ENCODE assay signal across 32 cellular contexts in genomic region chr16:86605950-86606349, GRCh38. TPM values are rescaled to one million over a fixed set of nuclear protein-coding genes. Genes with fewer than 3 reads are reported as not detected.
DNase-seq lines count a peak whose midpoint lies in the region; ATAC-seq, FAIRE-seq and TF ChIP-seq lines count a peak whose summit lies in the region.
"Had no signal": no experiment of that assay in that cellular context is flagged by ENCODE, and none has a peak within 500 bp of the region (broad histone marks: within the 10 kb centered on the region; RNA-seq: fewer than 3 reads in every experiment).

No MANE protein-coding gene starts in this region.

- H2AFZ ChIP-seq in IMR-90 (replicated peaks; ENCODE audit: low read length, poor library complexity) (no peak overlapping the region), K562 (ENCODE audit: low read depth, low read length) (no peak overlapping the region)

- H3K4ac ChIP-seq in IMR-90 (ENCODE audit: low read depth, low read length) = no peak overlapping the region

- H2BK20ac ChIP-seq in IMR-90 (ENCODE audit: low read depth, low read length) = peak overlapping the region; percentile 60; the same call in 1 of the 2 replicates

- no peak overlapping the region for H2AK9ac ChIP-seq in IMR-90 (replicated peaks; ENCODE audit: low read depth, low read length, poor library complexity)

- no TSS peak for BruUV-seq in IMR-90 (replicated peaks; lab: Mats Ljungman, UMichigan)
- no TSS peak for BruUV-seq in K562 (replicated peaks; lab: Mats Ljungman, UMichigan)

- 0 out of 2 replicates have a peak overlapping the region, but pooled peaks have one; percentile 23 for H4K91ac ChIP-seq in IMR-90 (ENCODE audit: insufficient read depth, low read depth, low read length)

- H3K79me2 ChIP-seq in K562 (ENCODE audit: control insufficient read depth, insufficient read depth, low read length) = no peaks in the 10 kb centered on the region

- 100% methylated on average over 2 of the region's 3 CpGs; no CpG with 5 or more reads in 1 of the 2 experiments for WGBS in IMR-90 (ENCODE audit: extremely low coverage in 2 of 2, insufficient read length in 1 of 2), 2 experiments
- 24% methylated on average over 3 of the region's 3 CpGs for WGBS in K562 (ENCODE audit: insufficient coverage, low coverage, missing lambda C conversion rate)

- intact Hi-C loops in IMR-90 (cut with micrococcal nuclease) = no loop called here
- intact Hi-C loops in K562 (cut with micrococcal nuclease) = no loop called here

- peaks cover 4% of the 10 kb centered on the region for H4K20me1 ChIP-seq in IMR-90 (ENCODE audit: insufficient read depth, low read length)
- no peaks in the 10 kb centered on the region for H4K20me1 ChIP-seq in K562 (replicated peaks; ENCODE audit: control insufficient read depth, insufficient read depth, low read length)

- H3K9ac ChIP-seq in IMR-90 (ENCODE audit: low read depth, low read length) = no peak overlapping the region
- H3K9ac ChIP-seq in K562 (ENCODE audit: insufficient read depth in 1 of 2, low read depth in 2 of 2, low read length in 2 of 2) = no peak overlapping the region

- no peak for TF ChIP-seq EP300 in K562 (IDR thresholded peaks at IDR 0.05; ENCODE audit: low read length)

- H3K9me1 ChIP-seq in IMR-90 (ENCODE audit: insufficient read depth, low read length) (peaks cover 25% of the 10 kb centered on the region), K562 (ENCODE audit: control insufficient read depth, insufficient read depth, low read length) (no peaks in the 10 kb centered on the region)

- H4K8ac ChIP-seq in IMR-90 (ENCODE audit: low read depth in 2 of 2, low read length in 2 of 2) = no peak overlapping the region; a peak in 1 of 4 replicates

- ATAC-seq in IMR-90 (ENCODE audit: low read depth) (no peak), K562 (peak; percentile 43; the same call in 1 of the 3 replicates)
- ATAC-seq in stimulated activated effector memory CD8-positive, alpha-beta T cell treated with anti-CD3 and anti-CD28 coated beads, Interleukin-12 subunit alpha, Interleukin-12 subunit beta, amount 100 ng/mL, for 72 hours = no peak
- ATAC-seq: activated naive CD4-positive, alpha-beta T cell treated with anti-CD3 and anti-CD28 coated beads, Interleukin-2, amount 50 U/mL, for 72 hours; right cardiac atrium had no signal

- H3K9me3 Mint-ChIP-seq in T-helper 2 cell treated with Interferon-gamma antibody and Interleukin-4, amounts not matched to agents 5 μg/mL and 100 μg/mL, for 36 hours = no peaks in the 10 kb centered on the region
- H3K9me3 Mint-ChIP-seq in stimulated activated effector memory CD8-positive, alpha-beta T cell treated with anti-CD3 and anti-CD28 coated beads, Interleukin-12 subunit alpha, Interleukin-12 subunit beta, amount 100 ng/mL, for 72 hours = no peaks in the 10 kb centered on the region
- H3K9me3 Mint-ChIP-seq: activated naive CD4-positive, alpha-beta T cell treated with anti-CD3 and anti-CD28 coated beads, Interleukin-2, amount 50 U/mL, for 72 hours had no signal

- TF ChIP-seq CTCF in IMR-90 (conservative IDR thresholded peaks at IDR 0.05; ENCODE audit: low read depth, low read length) (no peak), K562 (IDR thresholded peaks at IDR 0.05 in 2 of 3, conservative IDR thresholded peaks at IDR 0.05 in 1 of 3; ENCODE audit: insufficient read depth in 2 of 3, low read depth in 1 of 3, low read length in 3 of 3) (no peak)

- H3K4me3 ChIP-seq in IMR-90 (ENCODE audit: insufficient read depth, low read depth, low read length) (no peak overlapping the region), K562 (no peak overlapping the region)
- H3K4me3 ChIP-seq: SJCRH30, stomach, tibial artery had no signal

- H3K27me3 Mint-ChIP-seq in T-helper 2 cell treated with Interferon-gamma antibody and Interleukin-4, amounts not matched to agents 5 μg/mL and 100 μg/mL, for 36 hours (ENCODE audit: low read depth) = peaks cover 7% of the 10 kb centered on the region

- POLR2A ChIA-PET in IMR-90 (lab: Charles Lee; ENCODE audit: unreplicated experiment) = no interaction called here
- POLR2A ChIA-PET in K562 (lab: Yijun Ruan, JAX) = interaction anchor here (0.6 kb wide), 1 partner anchor 342 kb away, joined by 3 read pairs; no protein-coding TSS in a partner anchor

- H3K18ac ChIP-seq in IMR-90 (ENCODE audit: low read depth, low read length) = no peak overlapping the region

- FAIRE-seq in K562 (lab: Jason Lieb, UNC) = no peak
- FAIRE-seq: bronchial epithelial cell, colon, D721Med, H1, TTC549 had no signal

- peak overlapping the region; percentile 37; the same call in 1 of the 2 replicates for H2BK120ac ChIP-seq in IMR-90 (ENCODE audit: low read depth, low read length)

- H3K56ac ChIP-seq in IMR-90 (ENCODE audit: extremely low read depth, insufficient read depth, low read length) = no peak overlapping the region

- H3K36me3 ChIP-seq in IMR-90 (ENCODE audit: control insufficient read depth, insufficient read depth, low read length) (no peaks in the 10 kb centered on the region), K562 (ENCODE audit: control insufficient read depth, insufficient read depth, low read length) (no peaks in the 10 kb centered on the region)
- H3K36me3 ChIP-seq: neutrophil, SJCRH30, stomach, tibial artery had no signal

- H2AK5ac ChIP-seq in IMR-90 (ENCODE audit: low read depth, low read length) = no peak overlapping the region; the same call in 1 of the 2 replicates

- H3K4me1 ChIP-seq in IMR-90 (ENCODE audit: control insufficient read depth, insufficient read depth, low read length) (peaks cover 24% of the 10 kb centered on the region), K562 (replicated peaks in 1 of 2; ENCODE audit: control insufficient read depth in 2 of 2, insufficient read depth in 2 of 2, low read length in 2 of 2) (no peaks in the 10 kb centered on the region)

- 0 out of 2 replicates have a peak, but pooled peaks cover 2% of the 10 kb centered on the region for H3K9me3 ChIP-seq in IMR-90 (ENCODE audit: control insufficient read depth, insufficient read depth, low read length)
- no peaks in the 10 kb centered on the region for H3K9me3 ChIP-seq in K562 (replicated peaks; ENCODE audit: control insufficient read depth, insufficient read depth, low read depth, low read length)
- H3K9me3 ChIP-seq: neutrophil, SJCRH30, stomach, tibial artery had no signal

- CTCF ChIA-PET in IMR-90 (lab: Yijun Ruan, JAX) = no interaction called here
- CTCF ChIA-PET in K562 (lab: Yijun Ruan, JAX; ENCODE audit: low intra/inter-chr PET ratio) = no interaction called here

- H3K27me3 ChIP-seq in IMR-90 (ENCODE audit: control insufficient read depth, insufficient read depth, low read length) = no peaks in the 10 kb centered on the region
- H3K27me3 ChIP-seq in K562 (ENCODE audit: control insufficient read depth in 2 of 2, insufficient read depth in 2 of 2, low read length in 2 of 2) = peaks cover 3 to 14% of the 10 kb centered on the region in 2 experiments; a peak in 3 of 5 replicates
- H3K27me3 ChIP-seq: SJCRH30, tibial artery had no signal

- H2BK15ac ChIP-seq in IMR-90 (ENCODE audit: low read depth, low read length) = no peak overlapping the region

- TF ChIP-seq RAD21 in IMR-90 (IDR thresholded peaks at IDR 0.05; ENCODE audit: low read length) (no peak), K562 (CRISPR knock-in tag; conservative IDR thresholded peaks at IDR 0.05 in 1 of 2, IDR thresholded peaks at IDR 0.05 in 1 of 2) (no peak)

- peaks cover 0 to 23% of the 10 kb centered on the region in 2 experiments; a peak in 3 of 4 replicates for H3K79me1 ChIP-seq in IMR-90 (ENCODE audit: low read depth in 1 of 2, low read length in 2 of 2)

- H3K36me3 Mint-ChIP-seq in T-helper 2 cell treated with Interferon-gamma antibody and Interleukin-4, amounts not matched to agents 5 μg/mL and 100 μg/mL, for 36 hours (ENCODE audit: low read depth) = no peaks in the 10 kb centered on the region
- no peaks in the 10 kb centered on the region for H3K36me3 Mint-ChIP-seq in stimulated activated effector memory CD8-positive, alpha-beta T cell treated with anti-CD3 and anti-CD28 coated beads, Interleukin-12 subunit alpha, Interleukin-12 subunit beta, amount 100 ng/mL, for 72 hours

- no peak overlapping the region for H3K23ac ChIP-seq in IMR-90 (ENCODE audit: low read depth, low read length)

- in situ Hi-C loops in IMR-90 (cut with MboI; ENCODE audit: low sequenced_read_pairs) = no loop called here
- in situ Hi-C loops in K562 (cut with MboI) = no loop called here

- H3K27ac ChIP-seq in IMR-90 (ENCODE audit: insufficient read depth, low read length) (no peak overlapping the region), K562 (ENCODE audit: extremely low read depth, low read depth, low read length) (no peak overlapping the region)
- H3K27ac ChIP-seq: C4-2B, neutrophil, SJCRH30, stomach, tibial artery had no signal

- dilution Hi-C loops in IMR-90 (cut with HindIII; ENCODE audit: low sequenced_read_pairs, unreplicated experiment) = no loop called here

- H3K4me1 Mint-ChIP-seq in T-helper 2 cell treated with Interferon-gamma antibody and Interleukin-4, amounts not matched to agents 5 μg/mL and 100 μg/mL, for 36 hours (ENCODE audit: low read depth) = peaks cover 8% of the 10 kb centered on the region
- H3K4me1 Mint-ChIP-seq in stimulated activated effector memory CD8-positive, alpha-beta T cell treated with anti-CD3 and anti-CD28 coated beads, Interleukin-12 subunit alpha, Interleukin-12 subunit beta, amount 100 ng/mL, for 72 hours = peaks cover 12% of the 10 kb centered on the region

- H3K4me2 ChIP-seq in IMR-90 (ENCODE audit: low read depth, low read length) (no peak overlapping the region), K562 (ENCODE audit: insufficient read depth, low read length) (no peak overlapping the region)

- TF ChIP-seq POLR2A in IMR-90 (IDR thresholded peaks at IDR 0.05; ENCODE audit: low read depth, low read length) (no peak), K562 (conservative IDR thresholded peaks at IDR 0.05) (no peak)

- H3K27ac Mint-ChIP-seq in T-helper 2 cell treated with Interferon-gamma antibody and Interleukin-4, amounts not matched to agents 5 μg/mL and 100 μg/mL, for 36 hours = no peak overlapping the region
- H3K27ac Mint-ChIP-seq in stimulated activated effector memory CD8-positive, alpha-beta T cell treated with anti-CD3 and anti-CD28 coated beads, Interleukin-12 subunit alpha, Interleukin-12 subunit beta, amount 100 ng/mL, for 72 hours = no peak overlapping the region

- H3K14ac ChIP-seq in IMR-90 (replicated peaks; ENCODE audit: low read depth, low read length) = no peak overlapping the region; the same call in 1 of the 2 replicates

- peak overlapping the region; percentile 40 for H3K4me3 Mint-ChIP-seq in T-helper 2 cell treated with Interferon-gamma antibody and Interleukin-4, amounts not matched to agents 5 μg/mL and 100 μg/mL, for 36 hours
- peak overlapping the region; percentile 64 for H3K4me3 Mint-ChIP-seq in stimulated activated effector memory CD8-positive, alpha-beta T cell treated with anti-CD3 and anti-CD28 coated beads, Interleukin-12 subunit alpha, Interleukin-12 subunit beta, amount 100 ng/mL, for 72 hours

- H2BK5ac ChIP-seq in IMR-90 (ENCODE audit: low read depth, low read length, poor library complexity, severe bottlenecking) = no peak overlapping the region

- H4K5ac ChIP-seq in IMR-90 (ENCODE audit: low read depth, low read length) = no peak overlapping the region

- no peak for DNase-seq in T-helper 2 cell treated with Interferon-gamma antibody and Interleukin-4, amounts not matched to agents 5 μg/mL and 100 μg/mL, for 36 hours (ENCODE audit: low spot score)
- DNase-seq in T-helper 2 cell = no peak
- DNase-seq in IMR-90 = no peak
- DNase-seq in K562 (ENCODE audit: extremely low read depth in 1 of 4, low spot score in 3 of 4) = peak in 3 of 4 experiments; percentile 34 to 49 (median 45)
- DNase-seq in stimulated activated effector memory CD8-positive, alpha-beta T cell treated with anti-CD3 and anti-CD28 coated beads, Interleukin-12 subunit alpha, Interleukin-12 subunit beta, amount 100 ng/mL, for 72 hours (ENCODE audit: low spot score in 2 of 2) = no peak
- no peak for DNase-seq in stimulated activated CD8-positive, alpha-beta memory T cell treated with anti-CD3 and anti-CD28 coated beads, Interleukin-4, amount 100 ng/mL, for 48 hours
- DNase-seq in dedifferentiated amniotic fluid mesenchymal stem cell (ENCODE audit: extremely low spot score) = no peak
- DNase-seq in SIG-M5 treated with dmso at 0.1 percent for 504 hours (lab: John Stamatoyannopoulos, UW; ENCODE audit: unreplicated experiment) = no peak
- DNase-seq: 8988T; activated CD4-positive, alpha-beta T cell treated with anti-CD3 and anti-CD28 coated beads, Interleukin-2, amount 50 U/mL, for 48 hours; activated CD4-positive, CD25-positive, alpha-beta regulatory T cell treated with anti-CD3 and anti-CD28 coated beads, Interleukin-2, amount 50 U/mL, for 72 hours; anterior cingulate cortex; effector memory CD4-positive, alpha-beta T cell; hippocampal formation; NCI-H1092 treated with DMSO at 0.1 percent for 48 hours; NCI-H1694 treated with DMSO at 0.1 percent for 48 hours; NCI-H446 treated with DMSO at 0.1 percent for 48 hours; NCI-H82; right cardiac atrium; SJCRH30; stimulated activated CD4-positive, alpha-beta T cell treated with anti-CD3 and anti-CD28 coated beads, Interleukin-1b, Interleukin-23, amount 100 ng/mL, for 48 hours; stomach had no signal

RNA-seq across cellular contexts. Expression of gene FOXL1, which starts 27.6 kb away (rescaled TPM):
- total RNA-seq in IMR-90 (2012; rRNA removed) = 15.2 and 23.9 TPM in 2 replicates
- polyA plus RNA-seq in IMR-90 (2012; rRNA removed) = 25.8 and 29.9 TPM in 2 replicates
- 59.6 and 70.0 TPM in 2 replicates for polyA plus RNA-seq in IMR-90 (2012; cell fraction: cytosol; rRNA removed)
- polyA plus RNA-seq in IMR-90 (2012; cell fraction: nucleus; rRNA removed; ENCODE audit: low replicate concordance) = 22.9 and 59.6 TPM in 2 replicates
- not detected in 2 replicates for total RNA-seq in K562 (2011; cell fraction: chromatin; rRNA removed; ENCODE audit: low replicate concordance)
- total RNA-seq in K562 (2011; cell fraction: nucleolus; rRNA removed) = not detected in 2 replicates
- not detected in 2 replicates for total RNA-seq in K562 (2011; cell fraction: nucleoplasm; rRNA removed)
- total RNA-seq in K562 (2014; rRNA removed) = not detected in 2 replicates
- total RNA-seq in K562 (2014; rRNA removed; fragmentation: Illumina TruSeq; extraction: Trizol) = not detected in 2 replicates
- not detected in 2 replicates for total RNA-seq in K562 (2015; rRNA removed; fragmentation: Illumina TruSeq; extraction: Trizol)
- not detected in 2 replicates for total RNA-seq in K562 (2021)
- not detected in 2 replicates for polyA plus RNA-seq in K562 (2011; rRNA removed)
- polyA plus RNA-seq in K562 (2011; cell fraction: cytosol; rRNA removed) = not detected in 2 replicates
- polyA plus RNA-seq in K562 (2011; cell fraction: nucleus; rRNA removed) = not detected in 2 replicates
- polyA plus RNA-seq in K562 (2012) = not detected in 2 replicates
- not detected in 2 replicates for polyA plus RNA-seq in K562 (2014; fragmentation: Illumina TruSeq; extraction: Trizol)
- not detected for polyA plus RNA-seq in K562 (2014; fragmentation: Nextera tagmentation; extraction: Ambion mirVana)
- not detected in 2 replicates for polyA plus RNA-seq in K562 (2014; rRNA removed)
- polyA minus RNA-seq in K562 (2011; rRNA and poly(A)+ RNA removed) = not detected in 2 replicates
- polyA minus RNA-seq in K562 (2011; cell fraction: cytosol; rRNA and poly(A)+ RNA removed) = 0.36 TPM in 1 of 2 replicates, not detected in the other
- polyA minus RNA-seq in K562 (2011; cell fraction: nucleus; rRNA and poly(A)+ RNA removed) = 0.13 TPM in 1 of 2 replicates, not detected in the other
- total RNA-seq: activated naive CD4-positive, alpha-beta T cell treated with anti-CD3 and anti-CD28 coated beads, Interleukin-2, amount 50 U/mL, for 72 hours; H1 had no signal

RNA-seq across cellular contexts. Expression of gene FOXC2, which starts 39.3 kb away (rescaled TPM):
- total RNA-seq in IMR-90 (2012; rRNA removed) (0.90 and 1.1 TPM in 2 replicates), K562 (2014; rRNA removed) (not detected in 2 replicates), K562 (2014; rRNA removed; fragmentation: Illumina TruSeq; extraction: Trizol) (not detected in 2 replicates), K562 (2015; rRNA removed; fragmentation: Illumina TruSeq; extraction: Trizol) (not detected in 2 replicates), K562 (2021) (0.11 TPM in 2 replicates)
- polyA plus RNA-seq in IMR-90 (2012; rRNA removed) (6.4 and 9.2 TPM in 2 replicates), K562 (2011; rRNA removed) (not detected in 2 replicates), K562 (2014; fragmentation: Illumina TruSeq; extraction: Trizol) (not detected in 2 replicates), K562 (2014; fragmentation: Nextera tagmentation; extraction: Ambion mirVana) (under 1 TPM; 0.01 to 0.08 TPM), K562 (2014; rRNA removed) (0.11 and 0.13 TPM in 2 replicates)
- polyA plus RNA-seq in IMR-90 (2012; cell fraction: cytosol; rRNA removed) = 5.5 and 8.7 TPM in 2 replicates
- polyA plus RNA-seq in IMR-90 (2012; cell fraction: nucleus; rRNA removed; ENCODE audit: low replicate concordance) = 4.3 and 7.4 TPM in 2 replicates
- not detected in 2 replicates for total RNA-seq in K562 (2011; cell fraction: chromatin; rRNA removed; ENCODE audit: low replicate concordance)
- not detected in 2 replicates for total RNA-seq in K562 (2011; cell fraction: nucleolus; rRNA removed)
- not detected in 2 replicates for total RNA-seq in K562 (2011; cell fraction: nucleoplasm; rRNA removed)
- not detected in 2 replicates for polyA plus RNA-seq in K562 (2011; cell fraction: cytosol; rRNA removed)
- 0.13 TPM in 1 of 2 replicates, not detected in the other for polyA plus RNA-seq in K562 (2011; cell fraction: nucleus; rRNA removed)
- polyA plus RNA-seq in K562 (2012) = 0.10 TPM in 1 of 2 replicates, not detected in the other
- not detected in 2 replicates for polyA minus RNA-seq in K562 (2011; rRNA and poly(A)+ RNA removed)
- polyA minus RNA-seq in K562 (2011; cell fraction: cytosol; rRNA and poly(A)+ RNA removed) = not detected in 2 replicates
- not detected in 2 replicates for polyA minus RNA-seq in K562 (2011; cell fraction: nucleus; rRNA and poly(A)+ RNA removed)
- total RNA-seq: activated naive CD4-positive, alpha-beta T cell treated with anti-CD3 and anti-CD28 coated beads, Interleukin-2, amount 50 U/mL, for 72 hours; HT-29 had no signal
- polyA plus RNA-seq: H1 had no signal

RNA-seq across cellular contexts. Expression of gene MTHFSD, which starts 50.9 kb away (rescaled TPM):
- total RNA-seq in IMR-90 (2012; rRNA removed) = 7.8 and 8.2 TPM in 2 replicates
- polyA plus RNA-seq in IMR-90 (2012; rRNA removed) = 13.7 and 16.8 TPM in 2 replicates
- polyA plus RNA-seq in IMR-90 (2012; cell fraction: cytosol; rRNA removed) = 5.6 and 7.9 TPM in 2 replicates
- 71.8 and 97.1 TPM in 2 replicates for polyA plus RNA-seq in IMR-90 (2012; cell fraction: nucleus; rRNA removed; ENCODE audit: low replicate concordance)
- 57.7 and 74.7 TPM in 2 replicates for total RNA-seq in K562 (2011; cell fraction: chromatin; rRNA removed; ENCODE audit: low replicate concordance)
- 49.7 and 59.5 TPM in 2 replicates for total RNA-seq in K562 (2011; cell fraction: nucleolus; rRNA removed)
- total RNA-seq in K562 (2011; cell fraction: nucleoplasm; rRNA removed) = 52.7 and 56.3 TPM in 2 replicates
- 8.3 and 8.7 TPM in 2 replicates for total RNA-seq in K562 (2014; rRNA removed)
- 12.0 and 12.8 TPM in 2 replicates for total RNA-seq in K562 (2014; rRNA removed; fragmentation: Illumina TruSeq; extraction: Trizol)
- 15.2 and 16.0 TPM in 2 replicates for total RNA-seq in K562 (2015; rRNA removed; fragmentation: Illumina TruSeq; extraction: Trizol)
- 17.8 and 20.2 TPM in 2 replicates for total RNA-seq in K562 (2021)
- polyA plus RNA-seq in K562 (2011; rRNA removed) = 12.8 and 13.9 TPM in 2 replicates
- polyA plus RNA-seq in K562 (2011; cell fraction: cytosol; rRNA removed) = 10.5 and 11.6 TPM in 2 replicates
- 61.4 and 78.3 TPM in 2 replicates for polyA plus RNA-seq in K562 (2011; cell fraction: nucleus; rRNA removed)
- 9.5 and 10.0 TPM in 2 replicates for polyA plus RNA-seq in K562 (2012)
- polyA plus RNA-seq in K562 (2014; fragmentation: Illumina TruSeq; extraction: Trizol) = 16.0 and 16.3 TPM in 2 replicates
- polyA plus RNA-seq in K562 (2014; fragmentation: Nextera tagmentation; extraction: Ambion mirVana) = 1 to 10 TPM; 3.2 to 3.5 TPM
- polyA plus RNA-seq in K562 (2014; rRNA removed) = 8.7 and 10.6 TPM in 2 replicates
- 22.0 and 22.3 TPM in 2 replicates for polyA minus RNA-seq in K562 (2011; rRNA and poly(A)+ RNA removed)
- 8.3 and 11.0 TPM in 2 replicates for polyA minus RNA-seq in K562 (2011; cell fraction: cytosol; rRNA and poly(A)+ RNA removed)
- polyA minus RNA-seq in K562 (2011; cell fraction: nucleus; rRNA and poly(A)+ RNA removed) = 57.9 and 75.6 TPM in 2 replicates

Comparison
In these comparisons a context has a peak if more than half of its experiments do, and no peak if none do; other contexts are left out.
1. DNase-seq: peak in K562 (3 of 4); none in T-helper 2 cell treated with Interferon-gamma antibody and Interleukin-4, amounts not matched to agents 5 μg/mL and 100 μg/mL, for 36 hours (single experiment), T-helper 2 cell (0 of 5), IMR-90 (single experiment), stimulated activated effector memory CD8-positive, alpha-beta T cell treated with anti-CD3 and anti-CD28 coated beads, Interleukin-12 subunit alpha, Interleukin-12 subunit beta, amount 100 ng/mL, for 72 hours (0 of 2), stimulated activated CD8-positive, alpha-beta memory T cell treated with anti-CD3 and anti-CD28 coated beads, Interleukin-4, amount 100 ng/mL, for 48 hours (single experiment), dedifferentiated amniotic fluid mesenchymal stem cell (single experiment) and SIG-M5 treated with dmso at 0.1 percent for 504 hours (single experiment).
2. RNA of gene FOXL1, which starts 27.6 kb away (total RNA-seq): 15.2 to 23.9 TPM in IMR-90; not detected in K562; every median in the first group is over 10 times any median in the second.